In genomic region chr2:25324905-25325592, GRCh38 we compare ENCODE assay signal across 9 cellular contexts. TPM values are rescaled to one million over a fixed set of nuclear protein-coding genes. Genes with fewer than 3 reads are reported as not detected.
DNase-seq lines count a peak whose midpoint lies in the region; ATAC-seq, FAIRE-seq and TF ChIP-seq lines count a peak whose summit lies in the region.
"Had no signal": no experiment of that assay in that cellular context is flagged by ENCODE, and none has a peak within 500 bp of the region (broad histone marks: within the 10 kb centered on the region; RNA-seq: fewer than 3 reads in every experiment).

No MANE protein-coding gene starts in this region.

- peaks cover 7% of the 10 kb centered on the region in 2 donors for H3K9me3 ChIP-seq in right atrium auricular region
- peaks cover 20% of the 10 kb centered on the region for H3K9me3 ChIP-seq in WERI-Rb-1 (ENCODE audit: severe bottlenecking)

- peaks cover 0 to 57% of the 10 kb centered on the region in 2 donors for H3K4me1 ChIP-seq in right atrium auricular region

- peak; percentile 69 for DNase-seq in H54 (ENCODE audit: insufficient read length, low spot score)
- DNase-seq in right atrium auricular region (ENCODE audit: low spot score), result peak; percentile 77
- DNase-seq in stimulated activated naive CD8-positive, alpha-beta T cell treated with anti-CD3 and anti-CD28 coated beads, Interleukin-15, Interleukin-2, amounts not matched to agents 100 U/mL and 50 U/mL, for 24 hours, result peak; percentile 56
- DNase-seq in WERI-Rb-1, result no peak
- DNase-seq in mesenteric fat pad (ENCODE audit: low spot score), result no peak
- DNase-seq: naive B cell had no signal

- H3K36me3 ChIP-seq in right atrium auricular region (peaks cover 13% of the 10 kb centered on the region), WERI-Rb-1 (peaks cover 12% of the 10 kb centered on the region)

- H3K27ac Mint-ChIP-seq in activated naive CD8-positive, alpha-beta T cell, result peak overlapping the region; percentile 73

- H3K4me3 ChIP-seq in right atrium auricular region (no peak overlapping the region), WERI-Rb-1 (ENCODE audit: low read depth, low read length) (no peak overlapping the region)

- FAIRE-seq in H54 (lab: Jason Lieb, UNC), result no peak

- peaks cover 62% of the 10 kb centered on the region for H3K4me1 Mint-ChIP-seq in activated naive CD8-positive, alpha-beta T cell (ENCODE audit: low read depth)

- TF ChIP-seq CTCF in right atrium auricular region (IDR thresholded peaks at IDR 0.05) (no peak), WERI-Rb-1 (IDR thresholded peaks at IDR 0.05; ENCODE audit: low read depth, low read length) (no peak)

- peak; percentile 17 for ATAC-seq in stimulated activated naive CD8-positive, alpha-beta T cell treated with anti-CD3 and anti-CD28 coated beads, Interleukin-15, Interleukin-2, amounts not matched to agents 100 U/mL and 50 U/mL, for 24 hours
- no peak for ATAC-seq in HG03159 (IDR thresholded peaks at IDR 0.05; ENCODE audit: unreplicated experiment)
- ATAC-seq: esophagus mucosa had no signal

- no peak for TF ChIP-seq POLR2A in H54 (IDR thresholded peaks at IDR 0.05; ENCODE audit: low read depth, low read length)

- H3K27ac ChIP-seq in right atrium auricular region, result peak overlapping the region; percentile 56 to 71
- H3K27ac ChIP-seq in WERI-Rb-1, result no peak overlapping the region

- H3K36me3 Mint-ChIP-seq in activated naive CD8-positive, alpha-beta T cell, result peaks cover 22% of the 10 kb centered on the region

- H3K27me3 Mint-ChIP-seq in activated naive CD8-positive, alpha-beta T cell, result no peaks in the 10 kb centered on the region

- H3K27me3 ChIP-seq in right atrium auricular region (no peaks in the 10 kb centered on the region), WERI-Rb-1 (ENCODE audit: insufficient read depth, low read depth, severe bottlenecking) (no peaks in the 10 kb centered on the region)

- peak overlapping the region; percentile 13 for H3K4me3 Mint-ChIP-seq in activated naive CD8-positive, alpha-beta T cell

- H3K9me3 Mint-ChIP-seq in activated naive CD8-positive, alpha-beta T cell (ENCODE audit: low read depth), result peaks cover 4% of the 10 kb centered on the region

RNA-seq across cellular contexts. Expression of gene DNMT3A, which starts 16.7 kb away (rescaled TPM):
- total RNA-seq in right atrium auricular region, result 1 to 10 TPM; 6.0 to 8.1 TPM
- total RNA-seq in mesenteric fat pad, result 24.4 TPM

Comparison
In these comparisons a context has a peak if more than half of its experiments do, and no peak if none do; other contexts are left out.
1. DNase-seq: peak in H54 (single experiment), right atrium auricular region (single experiment) and stimulated activated naive CD8-positive, alpha-beta T cell treated with anti-CD3 and anti-CD28 coated beads, Interleukin-15, Interleukin-2, amounts not matched to agents 100 U/mL and 50 U/mL, for 24 hours (single experiment); none in WERI-Rb-1 (single experiment) and mesenteric fat pad (single experiment).